ENCODE assay signal across 8 cellular contexts in genomic region chr2:181106789-181107418, GRCh38.
DNase-seq lines count a peak whose midpoint lies in the region; ATAC-seq, FAIRE-seq and TF ChIP-seq lines count a peak whose summit lies in the region.

No MANE protein-coding gene starts in this region.

- H3K4me1 Mint-ChIP-seq in activated T-helper 2 cell treated with anti-CD3 and anti-CD28 coated beads, Interferon-gamma antibody, Interleukin-2, Interleukin-4, amounts not matched to agents 10 μg/mL and 5 μg/mL and 100 μg/mL, durations not matched to agents 14 hours and 24 hours and 36 hours (ENCODE audit: low read depth): peaks cover 66% of the 10 kb centered on the region

- peaks cover 12% of the 10 kb centered on the region for H3K9me3 Mint-ChIP-seq in activated T-helper 2 cell treated with anti-CD3 and anti-CD28 coated beads, Interferon-gamma antibody, Interleukin-2, Interleukin-4, amounts not matched to agents 10 μg/mL and 5 μg/mL and 100 μg/mL, durations not matched to agents 14 hours and 24 hours and 36 hours

- H3K36me3 ChIP-seq in osteoblast (ENCODE audit: insufficient read depth, low read length): no peaks in the 10 kb centered on the region
- H3K36me3 ChIP-seq in H7 (replicated peaks; ENCODE audit: control insufficient read depth, insufficient read depth, low read length): no peaks in the 10 kb centered on the region
- H3K36me3 ChIP-seq in vagina: no peaks in the 10 kb centered on the region

- no peaks in the 10 kb centered on the region for H4K20me1 ChIP-seq in osteoblast (ENCODE audit: insufficient read depth, low read length)

- H3K27me3 ChIP-seq in osteoblast (ENCODE audit: insufficient read depth, low read length): no peaks in the 10 kb centered on the region
- no peaks in the 10 kb centered on the region for H3K27me3 ChIP-seq in H7 (ENCODE audit: control insufficient read depth, insufficient read depth, low read length)
- H3K27me3 ChIP-seq in vagina: no peaks in the 10 kb centered on the region

- DNase-seq in GM12892 (ENCODE audit: insufficient read length): no peak
- peak; percentile 30 for DNase-seq in HTR-8/SVneo (ENCODE audit: insufficient read length, low spot score)
- peak; percentile 35 for DNase-seq in activated T-helper 2 cell treated with anti-CD3 and anti-CD28 coated beads, Interferon-gamma antibody, Interleukin-2, Interleukin-4, amounts not matched to agents 10 μg/mL and 5 μg/mL and 100 μg/mL, durations not matched to agents 14 hours and 24 hours and 36 hours (ENCODE audit: low spot score)
- DNase-seq in osteoblast (ENCODE audit: insufficient read length, low spot score, missing footprints): peak; percentile 32
- DNase-seq in NCI-H1048 (lab: John Stamatoyannopoulos, UW): no peak
- DNase-seq in H7: no peak
- DNase-seq in vagina (ENCODE audit: extremely low spot score in 2 of 2): no peak

- FAIRE-seq in GM12892 (lab: Jason Lieb, UNC) (peak; percentile 96), HTR-8/SVneo (lab: Jason Lieb, UNC) (peak; percentile 66)

- H3K27me3 Mint-ChIP-seq in activated T-helper 2 cell treated with anti-CD3 and anti-CD28 coated beads, Interferon-gamma antibody, Interleukin-2, Interleukin-4, amounts not matched to agents 10 μg/mL and 5 μg/mL and 100 μg/mL, durations not matched to agents 14 hours and 24 hours and 36 hours (ENCODE audit: low read depth): no peaks in the 10 kb centered on the region

- TF ChIP-seq POLR2A in GM12892 (IDR thresholded peaks at IDR 0.05; ENCODE audit: low read depth, low read length) (no peak), vagina (IDR thresholded peaks at IDR 0.05) (no peak)

- peaks cover 17% of the 10 kb centered on the region for H3K36me3 Mint-ChIP-seq in activated T-helper 2 cell treated with anti-CD3 and anti-CD28 coated beads, Interferon-gamma antibody, Interleukin-2, Interleukin-4, amounts not matched to agents 10 μg/mL and 5 μg/mL and 100 μg/mL, durations not matched to agents 14 hours and 24 hours and 36 hours (ENCODE audit: low read depth)

- peak overlapping the region; percentile 61 for H3K4me3 Mint-ChIP-seq in activated T-helper 2 cell treated with anti-CD3 and anti-CD28 coated beads, Interferon-gamma antibody, Interleukin-2, Interleukin-4, amounts not matched to agents 10 μg/mL and 5 μg/mL and 100 μg/mL, durations not matched to agents 14 hours and 24 hours and 36 hours (ENCODE audit: low read depth)

- no peaks in the 10 kb centered on the region for H3K79me2 ChIP-seq in osteoblast (ENCODE audit: insufficient read depth, low read length)

- TF ChIP-seq CTCF in osteoblast (IDR thresholded peaks at IDR 0.05; ENCODE audit: extremely low read depth, low read depth, low read length) (no peak), vagina (IDR thresholded peaks at IDR 0.05) (no peak)

- H3K27ac ChIP-seq in osteoblast (ENCODE audit: low read depth, low read length) (peak overlapping the region; percentile 18), vagina (no peak overlapping the region)

- H3K4me3 ChIP-seq in osteoblast (ENCODE audit: insufficient read depth, low read length) (no peak overlapping the region), H7 (ENCODE audit: insufficient read depth, low read depth, low read length) (no peak overlapping the region), vagina (no peak overlapping the region)

- peak overlapping the region; percentile 94 for H3K27ac Mint-ChIP-seq in activated T-helper 2 cell treated with anti-CD3 and anti-CD28 coated beads, Interferon-gamma antibody, Interleukin-2, Interleukin-4, amounts not matched to agents 10 μg/mL and 5 μg/mL and 100 μg/mL, durations not matched to agents 14 hours and 24 hours and 36 hours

- ATAC-seq in GM21717 (IDR thresholded peaks at IDR 0.05; ENCODE audit: unreplicated experiment): peak; percentile 98

- intact Hi-C loops in activated T-helper 2 cell treated with anti-CD3 and anti-CD28 coated beads, Interferon-gamma antibody, Interleukin-2, Interleukin-4, amounts not matched to agents 10 μg/mL and 5 μg/mL and 100 μg/mL, durations not matched to agents 14 hours and 24 hours and 36 hours (cut with micrococcal nuclease): loop anchor here (1.0 to 5.0 kb wide), 13 partner anchors 16 to 685 kb away; no protein-coding TSS in a partner anchor
- intact Hi-C loops in vagina (cut with DNase I): no loop called here

- H3K4me1 ChIP-seq in osteoblast (ENCODE audit: insufficient read depth, low read length): peaks cover 24% of the 10 kb centered on the region
- peaks cover 4% of the 10 kb centered on the region for H3K4me1 ChIP-seq in vagina

- peak overlapping the region; percentile 52 for H3K4me2 ChIP-seq in osteoblast (ENCODE audit: insufficient read depth, low read length)

- H2AFZ ChIP-seq in osteoblast (ENCODE audit: low read length): no peak overlapping the region

- H3K9me3 ChIP-seq in osteoblast (ENCODE audit: low read depth, low read length) (no peaks in the 10 kb centered on the region), vagina (no peaks in the 10 kb centered on the region)

Comparison
In these comparisons a context has a peak if more than half of its experiments do, and no peak if none do; other contexts are left out.
1. DNase-seq: peak in HTR-8/SVneo (single experiment), activated T-helper 2 cell treated with anti-CD3 and anti-CD28 coated beads, Interferon-gamma antibody, Interleukin-2, Interleukin-4, amounts not matched to agents 10 μg/mL and 5 μg/mL and 100 μg/mL, durations not matched to agents 14 hours and 24 hours and 36 hours (single experiment) and osteoblast (single experiment); none in GM12892 (single experiment), NCI-H1048 (single experiment), H7 (single experiment) and vagina (0 of 2).